ENCODE assay signal across 1 cellular context in genomic region chrX:55907968-55908607, GRCh38.
TF ChIP-seq lines count a peak whose summit lies in the region.

No MANE protein-coding gene starts in this region.

TF ChIP-seq in HCT116, 20 proteins besides CTCF, POLR2A, EP300 and RAD21 (continued from another document):
- no peak for TF ChIP-seq REST (IDR thresholded peaks at IDR 0.05; ENCODE audit: low read depth)
- no peak for TF ChIP-seq EZH2phosphoT487 (IDR thresholded peaks at IDR 0.05; ENCODE audit: borderline replicate concordance)
- no peak for TF ChIP-seq SIN3A (IDR thresholded peaks at IDR 0.05; ENCODE audit: low read depth)
- TF ChIP-seq FOSL1 (IDR thresholded peaks at IDR 0.05; ENCODE audit: low read depth) = no peak
- TF ChIP-seq EGR1 (IDR thresholded peaks at IDR 0.05; ENCODE audit: low read depth) = peak; percentile 90
